9 cellular contexts compared by ENCODE assay signal in genomic region chr9:121735792-121736130, GRCh38.
DNase-seq lines count a peak whose midpoint lies in the region; ATAC-seq and TF ChIP-seq lines count a peak whose summit lies in the region.
"Had no signal": no experiment of that assay in that cellular context is flagged by ENCODE, and none has a peak within 500 bp of the region (broad histone marks: within the 10 kb centered on the region; RNA-seq: fewer than 3 reads in every experiment).

No MANE protein-coding gene starts in this region.

- peaks cover 18% of the 10 kb centered on the region for H3K27me3 Mint-ChIP-seq in nephron progenitor cell (ENCODE audit: low read depth, poor library complexity)

- H3K4me3 ChIP-seq in cardiac muscle cell = peak overlapping the region; percentile 27

- no peaks in the 10 kb centered on the region for H3K27me3 ChIP-seq in cardiac muscle cell

- ATAC-seq in Right ventricle myocardium inferior (peak; percentile 11), GM18873 (IDR thresholded peaks at IDR 0.05; ENCODE audit: low FRiP score, unreplicated experiment) (no peak)

- H3K27ac ChIP-seq in cardiac muscle cell = no peak overlapping the region

- DNase-seq in Right ventricle myocardium inferior (ENCODE audit: missing footprints) = no peak
- no peak for DNase-seq in cardiac septum (ENCODE audit: low spot score)
- peak in 1 of 2 donors; percentile 30 for DNase-seq in cardiac muscle cell (ENCODE audit: low read depth in 1 of 2, low spot score in 1 of 2)
- no peak for DNase-seq in nephron progenitor cell
- no peak for DNase-seq in T-helper 2 cell
- no peak for DNase-seq in central memory CD4-positive, alpha-beta T cell
- DNase-seq in T-helper 9 cell = no peak
- DNase-seq: NCI-H187 had no signal

- no peak overlapping the region for H3K27ac Mint-ChIP-seq in nephron progenitor cell

- H3K36me3 ChIP-seq in cardiac muscle cell = no peaks in the 10 kb centered on the region

- no peaks in the 10 kb centered on the region for H3K9me3 ChIP-seq in cardiac muscle cell (ENCODE audit: low read depth)

- intact Hi-C loops in Right ventricle myocardium inferior (cut with DNase I) = no loop called here
- intact Hi-C loops in cardiac septum (cut with DNase I) = no loop called here

- no peaks in the 10 kb centered on the region for H3K36me3 Mint-ChIP-seq in nephron progenitor cell (ENCODE audit: low read depth)

- no peaks in the 10 kb centered on the region for H3K9me3 Mint-ChIP-seq in nephron progenitor cell

- peak overlapping the region; percentile 81 for H3K4me3 Mint-ChIP-seq in nephron progenitor cell

- TF ChIP-seq CTCF in cardiac muscle cell (IDR thresholded peaks at IDR 0.05; ENCODE audit: low read depth, low read length) = no peak
- TF ChIP-seq CTCF in nephron progenitor cell (IDR thresholded peaks at IDR 0.05) = no peak

- peaks cover 88% of the 10 kb centered on the region for H3K4me1 Mint-ChIP-seq in nephron progenitor cell

- peaks cover 26% of the 10 kb centered on the region for H3K4me1 ChIP-seq in cardiac muscle cell (ENCODE audit: low read depth)
